1 cellular context compared by ENCODE assay signal in genomic region chr4:101346562-101347266, GRCh38.
A peak's percentile ranks its signal among the peaks of the same experiment; 100 is the strongest.
TF ChIP-seq lines count a peak whose summit lies in the region.

No MANE protein-coding gene starts in this region.

TF ChIP-seq in GM12878, 131 proteins besides CTCF, POLR2A, EP300 and RAD21 (continued from another document):
- TF ChIP-seq SP1 (IDR thresholded peaks at IDR 0.05; ENCODE audit: low read depth, low read length) (no peak), ZBTB4 (CRISPR knock-in tag; IDR thresholded peaks at IDR 0.05) (no peak), WRNIP1 (IDR thresholded peaks at IDR 0.05; ENCODE audit: borderline replicate concordance, low read depth, low read length) (no peak), RELB (IDR thresholded peaks at IDR 0.05; ENCODE audit: low read depth) (0 out of 2 replicates have a peak, but pooled peaks have one; percentile 22), HSF1 (IDR thresholded peaks at IDR 0.05; ENCODE audit: low read depth, low read length) (no peak), ZBED1 (IDR thresholded peaks at IDR 0.05; ENCODE audit: borderline replicate concordance) (no peak), USF1 (IDR thresholded peaks at IDR 0.05; ENCODE audit: borderline replicate concordance, extremely low read length, insufficient read depth, low read depth, low read length) (no peak), YBX1 (IDR thresholded peaks at IDR 0.05) (no peak), SPI1 (IDR thresholded peaks at IDR 0.05; ENCODE audit: borderline replicate concordance, insufficient read depth, low read depth, low read length) (no peak; the same call in 1 of the 2 replicates), CEBPZ (IDR thresholded peaks at IDR 0.05; ENCODE audit: low read depth, low read length) (no peak), USF2 (IDR thresholded peaks at IDR 0.05; ENCODE audit: borderline replicate concordance, low read depth, low read length) (no peak), STAT3 (IDR thresholded peaks at IDR 0.05; ENCODE audit: low read depth, low read length) (no peak), JUNB (IDR thresholded peaks at IDR 0.05) (no peak), IKZF2 (IDR thresholded peaks at IDR 0.05) (no peak), MAX (IDR thresholded peaks at IDR 0.05; ENCODE audit: low read depth, low read length) (peak; percentile 4; the same call in 1 of the 2 replicates), POLR2AphosphoS5 (IDR thresholded peaks at IDR 0.05; ENCODE audit: low read length) (no peak), MXI1 (IDR thresholded peaks at IDR 0.05; ENCODE audit: low read depth, low read length) (peak; percentile 32; the same call in 1 of the 2 replicates), SREBF1 (IDR thresholded peaks at IDR 0.05; ENCODE audit: low read length) (no peak), SMAD5 (IDR thresholded peaks at IDR 0.05; ENCODE audit: low read depth) (no peak), CREB1 (IDR thresholded peaks at IDR 0.05; ENCODE audit: low read depth) (no peak), ATF7 (IDR thresholded peaks at IDR 0.05; ENCODE audit: low read depth) (no peak), MTA2 (IDR thresholded peaks at IDR 0.05; ENCODE audit: low read depth) (no peak), CEBPB (IDR thresholded peaks at IDR 0.05; ENCODE audit: borderline replicate concordance in 1 of 2, low read depth in 2 of 2, low read length in 2 of 2) (no peak), YY1 (IDR thresholded peaks at IDR 0.05; ENCODE audit: low read depth, low read length) (no peak), IKZF1 (conservative IDR thresholded peaks at IDR 0.05) (peak; percentile 31)
